ENCODE assay signal across 1 cellular context in genomic region chr9:97705354-97705950, GRCh38.
TF ChIP-seq lines count a peak whose summit lies in the region.

No MANE protein-coding gene starts in this region.

TF ChIP-seq in WTC11, 78 proteins besides CTCF, POLR2A, EP300 and RAD21 (continued from another document):
- TF ChIP-seq PRRX2 (CRISPR knock-in tag; IDR thresholded peaks at IDR 0.05) (no peak), ZNF416 (CRISPR knock-in tag; IDR thresholded peaks at IDR 0.05) (no peak), ZNF396 (CRISPR knock-in tag; IDR thresholded peaks at IDR 0.05; ENCODE audit: borderline replicate concordance) (no peak), NR2C2 (CRISPR knock-in tag; IDR thresholded peaks at IDR 0.05) (no peak), GTF2I (CRISPR knock-in tag; conservative IDR thresholded peaks at IDR 0.05) (no peak), EMX1 (CRISPR knock-in tag; IDR thresholded peaks at IDR 0.05) (no peak), MYBL2 (CRISPR knock-in tag; IDR thresholded peaks at IDR 0.05) (no peak)
- TF ChIP-seq, protein P1, sequence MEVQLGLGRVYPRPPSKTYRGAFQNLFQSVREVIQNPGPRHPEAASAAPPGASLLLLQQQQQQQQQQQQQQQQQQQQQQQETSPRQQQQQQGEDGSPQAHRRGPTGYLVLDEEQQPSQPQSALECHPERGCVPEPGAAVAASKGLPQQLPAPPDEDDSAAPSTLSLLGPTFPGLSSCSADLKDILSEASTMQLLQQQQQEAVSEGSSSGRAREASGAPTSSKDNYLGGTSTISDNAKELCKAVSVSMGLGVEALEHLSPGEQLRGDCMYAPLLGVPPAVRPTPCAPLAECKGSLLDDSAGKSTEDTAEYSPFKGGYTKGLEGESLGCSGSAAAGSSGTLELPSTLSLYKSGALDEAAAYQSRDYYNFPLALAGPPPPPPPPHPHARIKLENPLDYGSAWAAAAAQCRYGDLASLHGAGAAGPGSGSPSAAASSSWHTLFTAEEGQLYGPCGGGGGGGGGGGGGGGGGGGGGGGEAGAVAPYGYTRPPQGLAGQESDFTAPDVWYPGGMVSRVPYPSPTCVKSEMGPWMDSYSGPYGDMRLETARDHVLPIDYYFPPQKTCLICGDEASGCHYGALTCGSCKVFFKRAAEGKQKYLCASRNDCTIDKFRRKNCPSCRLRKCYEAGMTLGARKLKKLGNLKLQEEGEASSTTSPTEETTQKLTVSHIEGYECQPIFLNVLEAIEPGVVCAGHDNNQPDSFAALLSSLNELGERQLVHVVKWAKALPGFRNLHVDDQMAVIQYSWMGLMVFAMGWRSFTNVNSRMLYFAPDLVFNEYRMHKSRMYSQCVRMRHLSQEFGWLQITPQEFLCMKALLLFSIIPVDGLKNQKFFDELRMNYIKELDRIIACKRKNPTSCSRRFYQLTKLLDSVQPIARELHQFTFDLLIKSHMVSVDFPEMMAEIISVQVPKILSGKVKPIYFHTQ (CRISPR knock-in tag; IDR thresholded peaks at IDR 0.05) = no peak
- TF ChIP-seq, protein P2, sequence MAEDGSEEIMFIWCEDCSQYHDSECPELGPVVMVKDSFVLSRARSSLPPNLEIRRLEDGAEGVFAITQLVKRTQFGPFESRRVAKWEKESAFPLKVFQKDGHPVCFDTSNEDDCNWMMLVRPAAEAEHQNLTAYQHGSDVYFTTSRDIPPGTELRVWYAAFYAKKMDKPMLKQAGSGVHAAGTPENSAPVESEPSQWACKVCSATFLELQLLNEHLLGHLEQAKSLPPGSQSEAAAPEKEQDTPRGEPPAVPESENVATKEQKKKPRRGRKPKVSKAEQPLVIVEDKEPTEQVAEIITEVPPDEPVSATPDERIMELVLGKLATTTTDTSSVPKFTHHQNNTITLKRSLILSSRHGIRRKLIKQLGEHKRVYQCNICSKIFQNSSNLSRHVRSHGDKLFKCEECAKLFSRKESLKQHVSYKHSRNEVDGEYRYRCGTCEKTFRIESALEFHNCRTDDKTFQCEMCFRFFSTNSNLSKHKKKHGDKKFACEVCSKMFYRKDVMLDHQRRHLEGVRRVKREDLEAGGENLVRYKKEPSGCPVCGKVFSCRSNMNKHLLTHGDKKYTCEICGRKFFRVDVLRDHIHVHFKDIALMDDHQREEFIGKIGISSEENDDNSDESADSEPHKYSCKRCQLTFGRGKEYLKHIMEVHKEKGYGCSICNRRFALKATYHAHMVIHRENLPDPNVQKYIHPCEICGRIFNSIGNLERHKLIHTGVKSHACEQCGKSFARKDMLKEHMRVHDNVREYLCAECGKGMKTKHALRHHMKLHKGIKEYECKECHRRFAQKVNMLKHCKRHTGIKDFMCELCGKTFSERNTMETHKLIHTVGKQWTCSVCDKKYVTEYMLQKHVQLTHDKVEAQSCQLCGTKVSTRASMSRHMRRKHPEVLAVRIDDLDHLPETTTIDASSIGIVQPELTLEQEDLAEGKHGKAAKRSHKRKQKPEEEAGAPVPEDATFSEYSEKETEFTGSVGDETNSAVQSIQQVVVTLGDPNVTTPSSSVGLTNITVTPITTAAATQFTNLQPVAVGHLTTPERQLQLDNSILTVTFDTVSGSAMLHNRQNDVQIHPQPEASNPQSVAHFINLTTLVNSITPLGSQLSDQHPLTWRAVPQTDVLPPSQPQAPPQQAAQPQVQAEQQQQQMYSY (CRISPR knock-in tag; IDR thresholded peaks at IDR 0.05) = no peak
